In genomic region chr3:189826566-189826965, GRCh38 we compare ENCODE assay signal across 12 cellular contexts.
DNase-seq lines count a peak whose midpoint lies in the region; ATAC-seq and TF ChIP-seq lines count a peak whose summit lies in the region.
"Had no signal": no experiment of that assay in that cellular context is flagged by ENCODE, and none has a peak within 500 bp of the region (broad histone marks: within the 10 kb centered on the region; RNA-seq: fewer than 3 reads in every experiment).

No MANE protein-coding gene starts in this region.

- H3K27me3 ChIP-seq in RWPE2 (ENCODE audit: insufficient read depth, poor library complexity, severe bottlenecking) (no peaks in the 10 kb centered on the region), foreskin keratinocyte (no peaks in the 10 kb centered on the region), suprapubic skin (no peaks in the 10 kb centered on the region)
- H3K27me3 ChIP-seq: BLaER1 treated with 17β-estradiol and CSF1 and Interleukin-3, amounts not matched to agents 10 nM and 100 nM had no signal

- 69% methylated on average over 3 of the region's 3 CpGs for WGBS in suprapubic skin

- peak; percentile 10 for DNase-seq in GM12865 (ENCODE audit: low read depth)
- no peak for DNase-seq in RWPE2 (ENCODE audit: low spot score)
- peak in 1 of 2 donors; percentile 54 for DNase-seq in foreskin keratinocyte
- no peak for DNase-seq in suprapubic skin (ENCODE audit: low spot score in 2 of 2)
- no peak for DNase-seq in substantia nigra (lab: John Stamatoyannopoulos, UW)
- DNase-seq: Caco-2; CD4-positive, CD25-positive, alpha-beta regulatory T cell; GM23248; HCEC 1CT had no signal

- no peak for TF ChIP-seq POLR2A in suprapubic skin (IDR thresholded peaks at IDR 0.05)

- H3K4me1 ChIP-seq in RWPE2 (ENCODE audit: insufficient read depth, poor library complexity, severe bottlenecking): peaks cover 48% of the 10 kb centered on the region
- peaks cover 75% of the 10 kb centered on the region for H3K4me1 ChIP-seq in foreskin keratinocyte
- peaks cover 58% of the 10 kb centered on the region for H3K4me1 ChIP-seq in suprapubic skin

- H3K36me3 ChIP-seq in RWPE2 (ENCODE audit: low read depth): peaks cover 53% of the 10 kb centered on the region
- H3K36me3 ChIP-seq in suprapubic skin: no peaks in the 10 kb centered on the region
- H3K36me3 ChIP-seq: BLaER1 treated with 17β-estradiol and CSF1 and Interleukin-3, amounts not matched to agents 10 nM and 100 nM had no signal

- TF ChIP-seq CTCF in GM12865 (IDR thresholded peaks at IDR 0.05; ENCODE audit: insufficient read depth, low read depth, low read length, missing control alignments) (no peak), RWPE2 (IDR thresholded peaks at IDR 0.05; ENCODE audit: poor library complexity, severe bottlenecking) (no peak), foreskin keratinocyte (conservative IDR thresholded peaks at IDR 0.05) (no peak), suprapubic skin (IDR thresholded peaks at IDR 0.05) (no peak)

- no peak for TF ChIP-seq EP300 in suprapubic skin (IDR thresholded peaks at IDR 0.05)

- no peak overlapping the region for H3K4me3 ChIP-seq in GM12865 (ENCODE audit: low read depth, low read length)
- no peak overlapping the region for H3K4me3 ChIP-seq in RWPE2 (ENCODE audit: severe bottlenecking)
- H3K4me3 ChIP-seq in suprapubic skin: no peak overlapping the region
- H3K4me3 ChIP-seq: BLaER1 treated with 17β-estradiol and CSF1 and Interleukin-3, amounts not matched to agents 10 nM and 100 nM; GM23248 had no signal

- H3K9me3 ChIP-seq in RWPE2 (ENCODE audit: severe bottlenecking) (no peaks in the 10 kb centered on the region), suprapubic skin (no peaks in the 10 kb centered on the region)
- H3K9me3 ChIP-seq: BLaER1 treated with 17β-estradiol and CSF1 and Interleukin-3, amounts not matched to agents 10 nM and 100 nM; Caco-2 had no signal

- ATAC-seq in RWPE2 (ENCODE audit: low read depth) (no peak), foreskin keratinocyte (peak; percentile 54), HG03159 (IDR thresholded peaks at IDR 0.05; ENCODE audit: unreplicated experiment) (no peak)

- H3K27ac ChIP-seq in RWPE2 (ENCODE audit: poor library complexity, severe bottlenecking) (peak overlapping the region; percentile 98), foreskin keratinocyte (peak overlapping the region; percentile 95), suprapubic skin (peak overlapping the region; percentile 80), substantia nigra (ENCODE audit: low read depth, low read length, poor library complexity, severe bottlenecking) (no peak overlapping the region)
- H3K27ac ChIP-seq: BLaER1 treated with 17β-estradiol and CSF1 and Interleukin-3, amounts not matched to agents 10 nM and 100 nM; GM23248; HL-60 had no signal
